In genomic region chr7:18445916-18446520, GRCh38 we compare ENCODE assay signal across 1 cellular context.
TF ChIP-seq lines count a peak whose summit lies in the region.

No MANE protein-coding gene starts in this region.

TF ChIP-seq in GM23338, 12 proteins besides CTCF, POLR2A, EP300 and RAD21:
- TF ChIP-seq ETS1 (IDR thresholded peaks at IDR 0.05) (no peak), CREB1 (CRISPR knock-in tag; IDR thresholded peaks at IDR 0.05; ENCODE audit: low read depth) (0 out of 2 replicates have a peak, but pooled peaks have one; percentile 15), EZH2 (IDR thresholded peaks at IDR 0.05; ENCODE audit: low read depth, unreplicated experiment) (no peak), ZNF462 (CRISPR knock-in tag; IDR thresholded peaks at IDR 0.05) (no peak), ZNF114 (CRISPR knock-in tag; IDR thresholded peaks at IDR 0.05) (no peak), REST (IDR thresholded peaks at IDR 0.05; ENCODE audit: unreplicated experiment) (no peak)
